In genomic region chr9:6630502-6631206, GRCh38 we compare ENCODE assay signal across 1 cellular context.
TF ChIP-seq lines count a peak whose summit lies in the region.

No MANE protein-coding gene starts in this region.

TF ChIP-seq in SK-N-SH, 30 proteins besides CTCF, POLR2A, EP300 and RAD21:
- TF ChIP-seq, protein P1, sequence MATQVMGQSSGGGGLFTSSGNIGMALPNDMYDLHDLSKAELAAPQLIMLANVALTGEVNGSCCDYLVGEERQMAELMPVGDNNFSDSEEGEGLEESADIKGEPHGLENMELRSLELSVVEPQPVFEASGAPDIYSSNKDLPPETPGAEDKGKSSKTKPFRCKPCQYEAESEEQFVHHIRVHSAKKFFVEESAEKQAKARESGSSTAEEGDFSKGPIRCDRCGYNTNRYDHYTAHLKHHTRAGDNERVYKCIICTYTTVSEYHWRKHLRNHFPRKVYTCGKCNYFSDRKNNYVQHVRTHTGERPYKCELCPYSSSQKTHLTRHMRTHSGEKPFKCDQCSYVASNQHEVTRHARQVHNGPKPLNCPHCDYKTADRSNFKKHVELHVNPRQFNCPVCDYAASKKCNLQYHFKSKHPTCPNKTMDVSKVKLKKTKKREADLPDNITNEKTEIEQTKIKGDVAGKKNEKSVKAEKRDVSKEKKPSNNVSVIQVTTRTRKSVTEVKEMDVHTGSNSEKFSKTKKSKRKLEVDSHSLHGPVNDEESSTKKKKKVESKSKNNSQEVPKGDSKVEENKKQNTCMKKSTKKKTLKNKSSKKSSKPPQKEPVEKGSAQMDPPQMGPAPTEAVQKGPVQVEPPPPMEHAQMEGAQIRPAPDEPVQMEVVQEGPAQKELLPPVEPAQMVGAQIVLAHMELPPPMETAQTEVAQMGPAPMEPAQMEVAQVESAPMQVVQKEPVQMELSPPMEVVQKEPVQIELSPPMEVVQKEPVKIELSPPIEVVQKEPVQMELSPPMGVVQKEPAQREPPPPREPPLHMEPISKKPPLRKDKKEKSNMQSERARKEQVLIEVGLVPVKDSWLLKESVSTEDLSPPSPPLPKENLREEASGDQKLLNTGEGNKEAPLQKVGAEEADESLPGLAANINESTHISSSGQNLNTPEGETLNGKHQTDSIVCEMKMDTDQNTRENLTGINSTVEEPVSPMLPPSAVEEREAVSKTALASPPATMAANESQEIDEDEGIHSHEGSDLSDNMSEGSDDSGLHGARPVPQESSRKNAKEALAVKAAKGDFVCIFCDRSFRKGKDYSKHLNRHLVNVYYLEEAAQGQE (IDR thresholded peaks at IDR 0.05; ENCODE audit: low read depth, low read length): no peak
- TF ChIP-seq, protein P2, sequence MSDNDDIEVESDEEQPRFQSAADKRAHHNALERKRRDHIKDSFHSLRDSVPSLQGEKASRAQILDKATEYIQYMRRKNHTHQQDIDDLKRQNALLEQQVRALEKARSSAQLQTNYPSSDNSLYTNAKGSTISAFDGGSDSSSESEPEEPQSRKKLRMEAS (IDR thresholded peaks at IDR 0.05; ENCODE audit: low read depth): no peak
- no peak for TF ChIP-seq SIN3A (IDR thresholded peaks at IDR 0.05; ENCODE audit: borderline replicate concordance, low read depth, low read length)
- TF ChIP-seq FOXJ3 (CRISPR knock-in tag; IDR thresholded peaks at IDR 0.05): no peak
- TF ChIP-seq FOSL2 (IDR thresholded peaks at IDR 0.05; ENCODE audit: borderline replicate concordance, low read depth): no peak
- TF ChIP-seq USF2 (IDR thresholded peaks at IDR 0.05; ENCODE audit: borderline replicate concordance, low read depth, low read length): no peak
- TF ChIP-seq CHD2 (IDR thresholded peaks at IDR 0.05; ENCODE audit: low read length, partially characterized antibody): no peak
- TF ChIP-seq SMC3 (IDR thresholded peaks at IDR 0.05; ENCODE audit: low read depth, low read length): no peak
- TF ChIP-seq GATA2 (CRISPR knock-in tag; IDR thresholded peaks at IDR 0.05): no peak
